Comparison of ENCODE assay signal across 14 cellular contexts in the genomic region with DNA sequence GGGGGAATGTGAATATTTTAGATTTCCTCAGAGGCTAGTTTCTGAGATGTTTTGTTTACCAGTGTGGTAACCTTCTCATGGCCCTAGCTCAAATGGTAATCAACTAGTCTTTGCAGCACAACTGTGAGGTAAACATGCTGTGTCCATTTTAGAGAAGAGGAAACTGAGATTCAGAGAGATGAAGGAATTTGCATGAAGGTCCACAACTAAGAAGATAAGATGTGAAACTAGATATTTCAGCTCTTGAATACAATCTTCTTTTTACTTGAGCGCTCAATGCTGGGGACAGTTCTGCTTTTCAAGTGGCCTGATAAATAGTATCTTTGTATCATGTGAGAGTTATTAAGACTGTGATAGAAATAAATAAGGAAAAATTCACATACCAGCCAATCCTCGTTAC.
DNase-seq lines count a peak whose midpoint lies in the region; ATAC-seq and TF ChIP-seq lines count a peak whose summit lies in the region.
"Had no signal": no experiment of that assay in that cellular context is flagged by ENCODE, and none has a peak within 500 bp of the region (broad histone marks: within the 10 kb centered on the region; RNA-seq: fewer than 3 reads in every experiment).

No MANE protein-coding gene starts in this region.

- CTCF ChIA-PET in activated CD8-positive, alpha-beta memory T cell treated with anti-CD3 and anti-CD28 coated beads, Interleukin-2, amount 10 ng/mL, durations not matched to agents 7 days and 5 days (lab: Charles Lee) = no interaction called here

- no peak for TF ChIP-seq CTCF in OCI-LY1 (IDR thresholded peaks at IDR 0.05; ENCODE audit: low read length)

- H4K20me1 ChIP-seq in OCI-LY1 (ENCODE audit: insufficient read depth, low read length) = no peaks in the 10 kb centered on the region

- H3K79me2 ChIP-seq in OCI-LY1 (ENCODE audit: insufficient read depth, low read length) = peaks cover 75% of the 10 kb centered on the region

- no peak overlapping the region for H3K4me3 ChIP-seq in OCI-LY1 (ENCODE audit: low read depth, low read length, poor library complexity, severe bottlenecking)
- H3K4me3 ChIP-seq: ascending aorta, esophagus squamous epithelium, suprapubic skin had no signal

- H3K9me2 ChIP-seq in OCI-LY1 (ENCODE audit: low read depth, low read length) = no peaks in the 10 kb centered on the region

- H3K27ac ChIP-seq in OCI-LY1 (ENCODE audit: low read depth, low read length, poor library complexity, severe bottlenecking) = peak overlapping the region; percentile 20
- H3K27ac ChIP-seq: ascending aorta, esophagus squamous epithelium, suprapubic skin had no signal

- no peak overlapping the region for H2AFZ ChIP-seq in OCI-LY1 (ENCODE audit: low read length)

- H3K36me3 Mint-ChIP-seq in activated CD8-positive, alpha-beta memory T cell treated with anti-CD3 and anti-CD28 coated beads, Interleukin-2, amount 10 ng/mL, durations not matched to agents 7 days and 5 days = no peaks in the 10 kb centered on the region

- peaks cover 6% of the 10 kb centered on the region for H3K27me3 Mint-ChIP-seq in activated CD8-positive, alpha-beta memory T cell treated with anti-CD3 and anti-CD28 coated beads, Interleukin-2, amount 10 ng/mL, durations not matched to agents 7 days and 5 days

- H3K4me1 Mint-ChIP-seq in activated CD8-positive, alpha-beta memory T cell treated with anti-CD3 and anti-CD28 coated beads, Interleukin-2, amount 10 ng/mL, durations not matched to agents 7 days and 5 days = no peaks in the 10 kb centered on the region

- ATAC-seq in GM18519 (IDR thresholded peaks at IDR 0.05; ENCODE audit: low FRiP score, unreplicated experiment) (peak; percentile 52), GM21390 (IDR thresholded peaks at IDR 0.05; ENCODE audit: unreplicated experiment) (peak; percentile 64), HG02938 (IDR thresholded peaks at IDR 0.05; ENCODE audit: unreplicated experiment) (peak; percentile 55)
- ATAC-seq in activated CD8-positive, alpha-beta memory T cell treated with anti-CD3 and anti-CD28 coated beads, Interleukin-2, amount 10 ng/mL, durations not matched to agents 7 days and 5 days = no peak

- no peaks in the 10 kb centered on the region for H3K36me3 ChIP-seq in OCI-LY1 (ENCODE audit: insufficient read depth, low read length)
- H3K36me3 ChIP-seq: ascending aorta, esophagus squamous epithelium, suprapubic skin had no signal

- peaks cover 82% of the 10 kb centered on the region for H3K4me1 ChIP-seq in OCI-LY1 (ENCODE audit: insufficient read depth, low read length, severe bottlenecking)
- H3K4me1 ChIP-seq: ascending aorta, suprapubic skin had no signal

- no peak overlapping the region for H3K4me3 Mint-ChIP-seq in activated CD8-positive, alpha-beta memory T cell treated with anti-CD3 and anti-CD28 coated beads, Interleukin-2, amount 10 ng/mL, durations not matched to agents 7 days and 5 days
- H3K4me3 Mint-ChIP-seq: neural crest cell had no signal

- DNase-seq in AG08396 (ENCODE audit: low spot score) = no peak
- no peak for DNase-seq in activated CD8-positive, alpha-beta memory T cell treated with anti-CD3 and anti-CD28 coated beads, Interleukin-2, amount 10 ng/mL, durations not matched to agents 7 days and 5 days
- DNase-seq in NCI-H524 (lab: John Stamatoyannopoulos, UW) = no peak
- DNase-seq in SKM-1 treated with dmso at 0.1 percent for 144 hours (lab: John Stamatoyannopoulos, UW; ENCODE audit: unreplicated experiment) = no peak
- DNase-seq: activated CD4-positive, alpha-beta T cell treated with anti-CD3 and anti-CD28 coated beads for 4 hours; cortex of kidney; esophagus squamous epithelium had no signal

- H3K9me3 Mint-ChIP-seq in activated CD8-positive, alpha-beta memory T cell treated with anti-CD3 and anti-CD28 coated beads, Interleukin-2, amount 10 ng/mL, durations not matched to agents 7 days and 5 days (ENCODE audit: low read depth) = no peaks in the 10 kb centered on the region
- H3K9me3 Mint-ChIP-seq: neural crest cell had no signal

- no peaks in the 10 kb centered on the region for H3K27me3 ChIP-seq in OCI-LY1 (ENCODE audit: insufficient read depth, low read length)
- H3K27me3 ChIP-seq: ascending aorta, suprapubic skin had no signal

- H3K4me2 ChIP-seq in OCI-LY1 (ENCODE audit: low read length) = peak overlapping the region; percentile 8; the same call in 1 of the 2 replicates

- no peaks in the 10 kb centered on the region for H3K9me3 ChIP-seq in OCI-LY1 (ENCODE audit: low read length)
- H3K9me3 ChIP-seq: ascending aorta, esophagus squamous epithelium, suprapubic skin had no signal

- no peaks in the 10 kb centered on the region for H3F3A ChIP-seq in OCI-LY1 (ENCODE audit: insufficient read depth, low read length)

- no peak overlapping the region for H3K9ac ChIP-seq in OCI-LY1 (ENCODE audit: low read length)

- no peak overlapping the region for H3K27ac Mint-ChIP-seq in activated CD8-positive, alpha-beta memory T cell treated with anti-CD3 and anti-CD28 coated beads, Interleukin-2, amount 10 ng/mL, durations not matched to agents 7 days and 5 days
